8 cellular contexts compared by ENCODE assay signal in genomic region chr9:99184427-99185327, GRCh38. TPM values are rescaled to one million over a fixed set of nuclear protein-coding genes. Genes with fewer than 3 reads are reported as not detected.
DNase-seq lines count a peak whose midpoint lies in the region; ATAC-seq and TF ChIP-seq lines count a peak whose summit lies in the region.

No MANE protein-coding gene starts in this region.

- peak overlapping the region; percentile 19 for H3K4me3 ChIP-seq in choroid plexus epithelial cell (ENCODE audit: low read depth, low read length)
- H3K4me3 ChIP-seq in liver (ENCODE audit: low read depth in 1 of 3, low read length in 3 of 3): no peak overlapping the region

- no peaks in the 10 kb centered on the region for H3K36me3 ChIP-seq in liver (ENCODE audit: control insufficient read depth in 4 of 4, insufficient read depth in 3 of 4, low read depth in 1 of 4, low read length in 3 of 4)

- H3K9ac ChIP-seq in liver (ENCODE audit: low read depth in 1 of 2, low read length in 2 of 2): no peak overlapping the region

- H3K9me3 ChIP-seq in liver (ENCODE audit: control insufficient read depth in 4 of 4, low read length in 3 of 4): no peaks in the 10 kb centered on the region

- H3K27me3 ChIP-seq in liver (ENCODE audit: control insufficient read depth in 4 of 4, insufficient read depth in 4 of 4, low read length in 3 of 4): no peaks in the 10 kb centered on the region

- H3K4me1 ChIP-seq in liver (ENCODE audit: control insufficient read depth in 4 of 4, insufficient read depth in 4 of 4, low read length in 3 of 4): peaks cover 0 to 8% (median 3%) of the 10 kb centered on the region in 4 donors

- no peak overlapping the region for H3K27ac ChIP-seq in liver (ENCODE audit: low read depth in 1 of 2, low read length in 2 of 2)

- DNase-seq in AG08396 (ENCODE audit: low spot score) (peak; percentile 76), NCI-H446 (lab: John Stamatoyannopoulos, UW) (peak; percentile 79 to 91), choroid plexus epithelial cell (ENCODE audit: low read depth) (peak; percentile 94)
- peak; percentile 62 to 73 for DNase-seq in activated CD4-positive, alpha-beta T cell treated with anti-CD3 and anti-CD28 coated beads for 24 hours (ENCODE audit: low read depth in 2 of 2)
- DNase-seq in stimulated activated CD4-positive, alpha-beta T cell treated with anti-CD3 and anti-CD28 coated beads, Interleukin-4, amount 100 ng/mL, for 1 hour: peak; percentile 71

- TF ChIP-seq CTCF in choroid plexus epithelial cell (conservative IDR thresholded peaks at IDR 0.05; ENCODE audit: low read depth, low read length): peak; percentile 99
- peak; percentile 93 for TF ChIP-seq CTCF in liver (IDR thresholded peaks at IDR 0.05; ENCODE audit: low read depth, low read length, missing input control)

- WGBS in liver: 32% methylated on average over 31 of the region's 31 CpGs

- peak; percentile 94 to 96 for TF ChIP-seq RAD21 in liver (IDR thresholded peaks at IDR 0.05)

- ATAC-seq in GM18907 (IDR thresholded peaks at IDR 0.05; ENCODE audit: unreplicated experiment) (peak; percentile 49), HG03354 (IDR thresholded peaks at IDR 0.05; ENCODE audit: poor library complexity, severe bottlenecking, unreplicated experiment) (peak; percentile 66)

TF ChIP-seq in liver, 16 proteins besides CTCF, POLR2A, EP300 and RAD21:
- peak in 1 of 2 donors; percentile 15 for TF ChIP-seq HNF4A (conservative IDR thresholded peaks at IDR 0.05)
- peak; percentile 23 for TF ChIP-seq NR2F2 (IDR thresholded peaks at IDR 0.05)
- TF ChIP-seq RXRA (IDR thresholded peaks at IDR 0.05): peak in 1 of 2 donors; percentile 12
- TF ChIP-seq EGR1 (IDR thresholded peaks at IDR 0.05; ENCODE audit: low read depth in 2 of 2): no peak

RNA-seq across cellular contexts. Expression of gene ALG2, which starts 37.1 kb away (rescaled TPM):
- total RNA-seq in liver: 10 to 100 TPM; 30.3 to 43.6 TPM
- 10 to 100 TPM; 20.6 to 30.2 TPM for polyA plus RNA-seq in liver

RNA-seq across cellular contexts. Expression of gene SEC61B, which starts 37.4 kb away (rescaled TPM):
- 100 to 1,000 TPM in 1 of 2 donors, 10 to 100 TPM in 1; 84.1 to 122 TPM for total RNA-seq in liver
- polyA plus RNA-seq in liver: 100 to 1,000 TPM; 334 to 431 TPM
